ENCODE assay signal across 1 cellular context in genomic region chr4:177293208-177294018, GRCh38.
TF ChIP-seq lines count a peak whose summit lies in the region.

No MANE protein-coding gene starts in this region.

TF ChIP-seq in WTC11, 78 proteins besides CTCF, POLR2A, EP300 and RAD21 (continued from another document):
- TF ChIP-seq, protein P1, sequence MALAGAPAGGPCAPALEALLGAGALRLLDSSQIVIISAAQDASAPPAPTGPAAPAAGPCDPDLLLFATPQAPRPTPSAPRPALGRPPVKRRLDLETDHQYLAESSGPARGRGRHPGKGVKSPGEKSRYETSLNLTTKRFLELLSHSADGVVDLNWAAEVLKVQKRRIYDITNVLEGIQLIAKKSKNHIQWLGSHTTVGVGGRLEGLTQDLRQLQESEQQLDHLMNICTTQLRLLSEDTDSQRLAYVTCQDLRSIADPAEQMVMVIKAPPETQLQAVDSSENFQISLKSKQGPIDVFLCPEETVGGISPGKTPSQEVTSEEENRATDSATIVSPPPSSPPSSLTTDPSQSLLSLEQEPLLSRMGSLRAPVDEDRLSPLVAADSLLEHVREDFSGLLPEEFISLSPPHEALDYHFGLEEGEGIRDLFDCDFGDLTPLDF (CRISPR knock-in tag; IDR thresholded peaks at IDR 0.05), result no peak
TF ChIP-seq in WTC11: peak in this region for 0.
